10 cellular contexts compared by ENCODE assay signal in genomic region chr18:25896178-25896780, GRCh38.
DNase-seq lines count a peak whose midpoint lies in the region; TF ChIP-seq lines count a peak whose summit lies in the region.
"Had no signal": no experiment of that assay in that cellular context is flagged by ENCODE, and none has a peak within 500 bp of the region (broad histone marks: within the 10 kb centered on the region; RNA-seq: fewer than 3 reads in every experiment).

No MANE protein-coding gene starts in this region.

- H3K27me3 Mint-ChIP-seq in mesothelial cell of epicardium (ENCODE audit: low read depth): no peaks in the 10 kb centered on the region

- no peaks in the 10 kb centered on the region for H3K4me1 Mint-ChIP-seq in mesothelial cell of epicardium
- H3K4me1 Mint-ChIP-seq: activated naive CD4-positive, alpha-beta T cell treated with anti-CD3 and anti-CD28 coated beads, Interleukin-2, amount 50 U/mL, for 24 hours; CD4-positive, CD25-positive, alpha-beta regulatory T cell had no signal

- no peak overlapping the region for H3K27ac Mint-ChIP-seq in mesothelial cell of epicardium
- H3K27ac Mint-ChIP-seq: activated naive CD4-positive, alpha-beta T cell treated with anti-CD3 and anti-CD28 coated beads, Interleukin-2, amount 50 U/mL, for 24 hours; CD4-positive, CD25-positive, alpha-beta regulatory T cell had no signal

- peak; percentile 64 for TF ChIP-seq CTCF in GM20000 (IDR thresholded peaks at IDR 0.05; ENCODE audit: extremely low read depth, missing control alignments)
- TF ChIP-seq CTCF in mesothelial cell of epicardium (IDR thresholded peaks at IDR 0.05; ENCODE audit: unreplicated experiment): peak; percentile 90

- H3K9me3 Mint-ChIP-seq in mesothelial cell of epicardium: peaks cover 7% of the 10 kb centered on the region
- H3K9me3 Mint-ChIP-seq: activated naive CD4-positive, alpha-beta T cell treated with anti-CD3 and anti-CD28 coated beads, Interleukin-2, amount 50 U/mL, for 24 hours had no signal

- no peaks in the 10 kb centered on the region for H3K36me3 Mint-ChIP-seq in mesothelial cell of epicardium
- H3K36me3 Mint-ChIP-seq: activated naive CD4-positive, alpha-beta T cell treated with anti-CD3 and anti-CD28 coated beads, Interleukin-2, amount 50 U/mL, for 24 hours; CD4-positive, CD25-positive, alpha-beta regulatory T cell had no signal

- no peak overlapping the region for H3K4me3 Mint-ChIP-seq in mesothelial cell of epicardium
- H3K4me3 Mint-ChIP-seq: activated naive CD4-positive, alpha-beta T cell treated with anti-CD3 and anti-CD28 coated beads, Interleukin-2, amount 50 U/mL, for 24 hours; CD4-positive, CD25-positive, alpha-beta regulatory T cell had no signal

- DNase-seq in NCI-H2029 (lab: John Stamatoyannopoulos, UW) (peak; percentile 25), NCI-H2029 treated with DMSO at 0.1 percent for 48 hours (lab: John Stamatoyannopoulos, UW) (no peak), GM20000 (ENCODE audit: low spot score) (peak; percentile 58), HK-2 (ENCODE audit: unreplicated experiment) (peak; percentile 1), OCI-M1 (lab: John Stamatoyannopoulos, UW) (peak; percentile 85), dermis blood vessel endothelial cell (peak; percentile 74), mesothelial cell of epicardium (ENCODE audit: low spot score in 2 of 2, unreplicated experiment in 2 of 2) (no peak), retina (no peak)

Comparison
In these comparisons a context has a peak if more than half of its experiments do, and no peak if none do; other contexts are left out.
1. DNase-seq: peak in NCI-H2029 (single experiment), GM20000 (single experiment), HK-2 (single experiment), OCI-M1 (single experiment) and dermis blood vessel endothelial cell (single experiment); none in NCI-H2029 treated with DMSO at 0.1 percent for 48 hours (single experiment), mesothelial cell of epicardium (0 of 2) and retina (single experiment).